ENCODE assay signal across 10 cellular contexts in genomic region chr3:187291512-187292132, GRCh38. TPM values are rescaled to one million over a fixed set of nuclear protein-coding genes. Genes with fewer than 3 reads are reported as not detected.
DNase-seq lines count a peak whose midpoint lies in the region; ATAC-seq and TF ChIP-seq lines count a peak whose summit lies in the region.
"Had no signal": no experiment of that assay in that cellular context is flagged by ENCODE, and none has a peak within 500 bp of the region (broad histone marks: within the 10 kb centered on the region; RNA-seq: fewer than 3 reads in every experiment).

Gene MASP1, minus strand, starts transcription at chr3:187291737. Its CDS starts 105 bp downstream, at chr3:187291632.

- H3K9me3 Mint-ChIP-seq in chondrocyte (ENCODE audit: low read depth), result no peaks in the 10 kb centered on the region

- H3K27me3 Mint-ChIP-seq in chondrocyte (ENCODE audit: low read depth), result peaks cover 5% of the 10 kb centered on the region

- H3K4me3 Mint-ChIP-seq in chondrocyte (ENCODE audit: unreplicated experiment), result peak within 1 kb of the TSS; percentile 60

- no peaks in the 10 kb centered on the region for H3K9me3 ChIP-seq in ES-I3 (ENCODE audit: control insufficient read depth, insufficient read depth, low read length)

- H3K4me3 ChIP-seq in retinal pigment epithelial cell (ENCODE audit: low read length), result peak within 1 kb of the TSS; percentile 3

- TF ChIP-seq CTCF in chondrocyte (IDR thresholded peaks at IDR 0.05) (no peak), retinal pigment epithelial cell (conservative IDR thresholded peaks at IDR 0.05; ENCODE audit: low read depth, low read length) (no peak)

- ATAC-seq in GM18519 (IDR thresholded peaks at IDR 0.05; ENCODE audit: low FRiP score, unreplicated experiment), result no peak
- no peak for ATAC-seq in activated CD4-positive, CD25-positive, alpha-beta regulatory T cell treated with anti-CD3 and anti-CD28 coated beads, Interleukin-2, amount 50 U/mL, for 24 hours
- ATAC-seq: left colon had no signal

- H3K4me1 ChIP-seq in ES-I3 (ENCODE audit: insufficient read depth, low read length), result peaks cover 18% of the 10 kb centered on the region

- peaks cover 32% of the 10 kb centered on the region for H3K4me1 Mint-ChIP-seq in chondrocyte (ENCODE audit: low read depth)

- H3K9ac ChIP-seq in ES-I3 (ENCODE audit: low read depth, low read length), result peak within 1 kb of the TSS; percentile 58

- DNase-seq in chondrocyte (ENCODE audit: low spot score), result no peak
- DNase-seq in islet precursor cell, result peak; percentile 77
- no peak for DNase-seq in retinal pigment epithelial cell (ENCODE audit: low read depth)
- no peak for DNase-seq in activated naive CD4-positive, alpha-beta T cell treated with Interleukin-2 at 50 U/mL for 16 hours
- no peak for DNase-seq in glomerular visceral epithelial cell (ENCODE audit: extremely low spot score)
- DNase-seq: stimulated activated naive CD4-positive, alpha-beta T cell treated with Interleukin-2 at 50 U/mL for 16 hours had no signal

- peak within 1 kb of the TSS; percentile 74 for H3K27ac Mint-ChIP-seq in chondrocyte (ENCODE audit: unreplicated experiment)

- H3K36me3 Mint-ChIP-seq in chondrocyte (ENCODE audit: low read depth), result no peaks in the 10 kb centered on the region

- no peaks in the 10 kb centered on the region for H3K36me3 ChIP-seq in ES-I3 (ENCODE audit: insufficient read depth, low read length)

RNA-seq across cellular contexts. Expression of gene MASP1, which starts in this region (rescaled TPM):
- 0.34 to 2.0 TPM (median 0.92 TPM) in 3 replicates for total RNA-seq in chondrocyte
